ENCODE assay signal across 1 cellular context in the genomic region with DNA sequence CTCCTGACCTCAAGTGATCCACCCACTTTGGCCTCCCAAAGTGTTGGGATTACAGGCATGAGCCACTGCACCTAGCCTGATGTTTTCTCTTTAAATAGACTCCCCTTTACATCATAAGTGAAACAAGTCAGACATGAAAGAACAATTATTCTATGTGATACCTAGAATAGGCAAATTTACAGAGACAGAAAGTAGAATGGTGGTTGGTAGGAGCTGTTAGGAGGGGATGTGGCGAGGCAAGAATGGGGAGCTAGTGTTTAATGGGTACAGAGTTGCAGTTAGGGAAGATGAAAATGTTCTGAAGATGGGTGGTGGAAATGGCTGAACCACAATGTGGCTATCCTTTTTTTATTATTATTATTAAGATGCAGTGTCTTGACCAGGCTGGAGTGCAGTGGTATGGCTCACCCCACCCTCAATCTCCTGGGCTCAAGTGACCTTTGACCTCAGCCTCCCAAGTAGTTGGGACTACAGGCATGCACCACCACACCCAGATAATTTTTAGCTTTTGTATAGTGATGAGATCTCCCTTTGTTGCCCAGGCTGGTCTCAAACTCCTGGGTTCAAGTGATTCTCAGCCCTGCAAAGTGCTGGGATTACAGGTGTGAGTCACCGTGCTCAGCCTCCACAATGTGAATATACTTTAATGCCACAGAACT.
TF ChIP-seq lines count a peak whose summit lies in the region.

No MANE protein-coding gene starts in this region.

TF ChIP-seq in K562, 482 proteins besides CTCF, POLR2A, EP300 and RAD21:
- TF ChIP-seq NR2C1 (IDR thresholded peaks at IDR 0.05) (peak; percentile 81), NR2C1 (tag; IDR thresholded peaks at IDR 0.05) (peak; percentile 74), PML (IDR thresholded peaks at IDR 0.05; ENCODE audit: low read length) (no peak), TARDBP (IDR thresholded peaks at IDR 0.05) (no peak), NR2C2 (CRISPR knock-in tag; IDR thresholded peaks at IDR 0.05) (no peak), NR2C2 (tag; IDR thresholded peaks at IDR 0.05) (peak; percentile 54; the same call in 1 of the 2 replicates)
